2 cellular contexts compared by ENCODE assay signal in genomic region chr4:86274642-86275041, GRCh38.
TF ChIP-seq lines count a peak whose summit lies in the region.

No MANE protein-coding gene starts in this region.

TF ChIP-seq in SK-N-SH treated with all-trans-retinoic acid at 6 μM for 48 hours, 23 proteins besides CTCF, POLR2A, EP300 and RAD21 (continued from another document):
- TF ChIP-seq TSHZ2 (CRISPR knock-in tag; IDR thresholded peaks at IDR 0.05): 0 out of 2 replicates have a peak, but pooled peaks have one; percentile 21
- TF ChIP-seq PPARA (CRISPR knock-in tag; IDR thresholded peaks at IDR 0.05; ENCODE audit: borderline replicate concordance): no peak
- TF ChIP-seq BACH2 (CRISPR knock-in tag; IDR thresholded peaks at IDR 0.05; ENCODE audit: borderline replicate concordance): no peak
- peak; percentile 77 for TF ChIP-seq ISL1 (CRISPR knock-in tag; IDR thresholded peaks at IDR 0.05)
- no peak for TF ChIP-seq ZC3H10 (CRISPR knock-in tag; IDR thresholded peaks at IDR 0.05)
- TF ChIP-seq ZNF70 (CRISPR knock-in tag; IDR thresholded peaks at IDR 0.05): no peak
- TF ChIP-seq TOX (CRISPR knock-in tag; IDR thresholded peaks at IDR 0.05; ENCODE audit: borderline replicate concordance): no peak

TF ChIP-seq in SK-N-SH, 30 proteins besides CTCF, POLR2A, EP300 and RAD21 (continued from another document):
- TF ChIP-seq REST (IDR thresholded peaks at IDR 0.05; ENCODE audit: low read depth, low read length): no peak
- no peak for TF ChIP-seq NRF1 (IDR thresholded peaks at IDR 0.05; ENCODE audit: low read depth, low read length)
- TF ChIP-seq TEAD4 (IDR thresholded peaks at IDR 0.05; ENCODE audit: borderline replicate concordance, insufficient read depth): no peak
- TF ChIP-seq FOXM1 (IDR thresholded peaks at IDR 0.05; ENCODE audit: low read depth): no peak
- TF ChIP-seq IRF3 (IDR thresholded peaks at IDR 0.05; ENCODE audit: low read depth, low read length): no peak
- no peak for TF ChIP-seq GABPA (IDR thresholded peaks at IDR 0.05; ENCODE audit: low read depth)
